In the genomic region with DNA sequence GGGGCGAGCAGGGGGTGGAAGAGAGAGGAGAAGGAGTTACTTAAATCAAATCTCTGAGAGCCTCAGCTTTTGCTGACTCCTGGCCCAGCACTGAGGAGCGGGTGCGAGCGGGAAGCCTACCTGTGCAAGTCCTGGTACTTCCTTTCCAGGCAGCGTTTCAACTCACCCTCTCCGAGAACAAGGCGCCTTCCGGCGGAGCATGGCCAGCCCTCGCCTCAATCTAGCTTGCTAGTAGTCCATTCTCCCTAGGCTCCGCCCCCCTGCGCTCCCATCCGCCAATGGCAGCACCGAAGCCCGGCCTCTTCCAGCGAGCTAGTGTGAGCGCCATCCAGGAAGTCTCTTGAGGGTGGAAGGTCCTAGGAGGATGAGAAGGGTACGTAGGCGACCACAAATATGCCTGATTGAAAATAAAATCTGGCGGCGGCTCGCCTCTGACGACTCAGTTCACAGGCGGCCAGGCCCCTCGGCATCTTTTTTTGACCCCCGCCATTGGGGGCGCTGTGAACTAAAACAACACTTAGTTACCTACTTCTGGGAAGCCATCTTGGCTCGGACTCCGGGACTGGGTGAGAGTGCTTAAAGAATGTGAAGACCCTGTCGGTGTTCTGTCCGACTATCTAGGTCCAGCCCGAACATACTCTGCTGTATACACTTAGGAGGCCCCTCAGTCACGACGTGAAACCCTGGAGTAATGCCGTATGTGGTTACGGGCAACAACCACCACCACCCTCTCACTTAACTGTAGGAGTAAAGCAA, we compare ENCODE assay signal across 8 cellular contexts. TPM values are rescaled to one million over a fixed set of nuclear protein-coding genes. Genes with fewer than 3 reads are reported as not detected.
A peak's percentile ranks its signal among the peaks of the same experiment; 100 is the strongest.
DNase-seq lines count a peak whose midpoint lies in the region; ATAC-seq and TF ChIP-seq lines count a peak whose summit lies in the region.

A gene with protein sequence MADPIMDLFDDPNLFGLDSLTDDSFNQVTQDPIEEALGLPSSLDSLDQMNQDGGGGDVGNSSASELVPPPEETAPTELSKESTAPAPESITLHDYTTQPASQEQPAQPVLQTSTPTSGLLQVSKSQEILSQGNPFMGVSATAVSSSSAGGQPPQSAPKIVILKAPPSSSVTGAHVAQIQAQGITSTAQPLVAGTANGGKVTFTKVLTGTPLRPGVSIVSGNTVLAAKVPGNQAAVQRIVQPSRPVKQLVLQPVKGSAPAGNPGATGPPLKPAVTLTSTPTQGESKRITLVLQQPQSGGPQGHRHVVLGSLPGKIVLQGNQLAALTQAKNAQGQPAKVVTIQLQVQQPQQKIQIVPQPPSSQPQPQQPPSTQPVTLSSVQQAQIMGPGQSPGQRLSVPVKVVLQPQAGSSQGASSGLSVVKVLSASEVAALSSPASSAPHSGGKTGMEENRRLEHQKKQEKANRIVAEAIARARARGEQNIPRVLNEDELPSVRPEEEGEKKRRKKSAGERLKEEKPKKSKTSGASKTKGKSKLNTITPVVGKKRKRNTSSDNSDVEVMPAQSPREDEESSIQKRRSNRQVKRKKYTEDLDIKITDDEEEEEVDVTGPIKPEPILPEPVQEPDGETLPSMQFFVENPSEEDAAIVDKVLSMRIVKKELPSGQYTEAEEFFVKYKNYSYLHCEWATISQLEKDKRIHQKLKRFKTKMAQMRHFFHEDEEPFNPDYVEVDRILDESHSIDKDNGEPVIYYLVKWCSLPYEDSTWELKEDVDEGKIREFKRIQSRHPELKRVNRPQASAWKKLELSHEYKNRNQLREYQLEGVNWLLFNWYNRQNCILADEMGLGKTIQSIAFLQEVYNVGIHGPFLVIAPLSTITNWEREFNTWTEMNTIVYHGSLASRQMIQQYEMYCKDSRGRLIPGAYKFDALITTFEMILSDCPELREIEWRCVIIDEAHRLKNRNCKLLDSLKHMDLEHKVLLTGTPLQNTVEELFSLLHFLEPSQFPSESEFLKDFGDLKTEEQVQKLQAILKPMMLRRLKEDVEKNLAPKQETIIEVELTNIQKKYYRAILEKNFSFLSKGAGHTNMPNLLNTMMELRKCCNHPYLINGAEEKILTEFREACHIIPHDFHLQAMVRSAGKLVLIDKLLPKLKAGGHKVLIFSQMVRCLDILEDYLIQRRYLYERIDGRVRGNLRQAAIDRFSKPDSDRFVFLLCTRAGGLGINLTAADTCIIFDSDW (N-terminal part only) (minus strand): TSS at position 212 of the 756 bp plus-strand sequence. CDS start 24,480 bp downstream, outside the sequence.

- H3K27me3 Mint-ChIP-seq in nephron (ENCODE audit: low read depth), result no peaks in the 10 kb centered on the region
- H3K27me3 Mint-ChIP-seq in stimulated activated naive CD8-positive, alpha-beta T cell treated with anti-CD3 and anti-CD28 coated beads, Interleukin-15, amount 100 ng/mL, for 72 hours, result no peaks in the 10 kb centered on the region

- peak; percentile 95 for TF ChIP-seq POLR2A in Raji (IDR thresholded peaks at IDR 0.05; ENCODE audit: insufficient read depth, low read depth, low read length)

- peaks cover 40% of the 10 kb centered on the region for H3K36me3 Mint-ChIP-seq in nephron (ENCODE audit: low read depth)

- peak within 1 kb of the TSS; percentile 94 for H3K4me3 ChIP-seq in fibroblast of pulmonary artery (replicated peaks; ENCODE audit: low read depth, low read length)

- H3K27ac Mint-ChIP-seq in nephron, result peak within 1 kb of the TSS; percentile 100
- peak within 1 kb of the TSS; percentile 98 to 99 for H3K27ac Mint-ChIP-seq in stimulated activated naive CD8-positive, alpha-beta T cell treated with anti-CD3 and anti-CD28 coated beads, Interleukin-15, amount 100 ng/mL, for 72 hours

- DNase-seq in ELF-1 (ENCODE audit: low read depth, low spot score) (peak; percentile 100), H4 (ENCODE audit: low spot score) (peak; percentile 99), LoVo (ENCODE audit: low spot score) (peak; percentile 100), fibroblast of pulmonary artery (ENCODE audit: low read depth) (peak; percentile 100)
- DNase-seq in activated effector memory CD4-positive, alpha-beta T cell treated with Interleukin-2 at 50 U/mL for 16 hours, result peak; percentile 99
- DNase-seq in stimulated activated naive CD8-positive, alpha-beta T cell treated with anti-CD3 and anti-CD28 coated beads, Interleukin-15, amount 100 ng/mL, for 72 hours, result peak; percentile 100

- peak within 1 kb of the TSS; percentile 97 to 98 (median 98) for H3K4me3 Mint-ChIP-seq in nephron
- H3K4me3 Mint-ChIP-seq in stimulated activated naive CD8-positive, alpha-beta T cell treated with anti-CD3 and anti-CD28 coated beads, Interleukin-15, amount 100 ng/mL, for 72 hours, result peak within 1 kb of the TSS; percentile 93 to 97

- TF ChIP-seq CTCF in fibroblast of pulmonary artery (IDR thresholded peaks at IDR 0.05; ENCODE audit: low read length, missing control alignments) (peak; percentile 50), nephron (IDR thresholded peaks at IDR 0.05; ENCODE audit: unreplicated experiment in 3 of 3) (peak; percentile 57 to 73 (median 60))

- H3K4me1 Mint-ChIP-seq in nephron, result peaks cover 24% of the 10 kb centered on the region
- H3K4me1 Mint-ChIP-seq in stimulated activated naive CD8-positive, alpha-beta T cell treated with anti-CD3 and anti-CD28 coated beads, Interleukin-15, amount 100 ng/mL, for 72 hours, result peaks cover 49% of the 10 kb centered on the region

- H3K9me3 Mint-ChIP-seq in nephron, result no peaks in the 10 kb centered on the region
- H3K9me3 Mint-ChIP-seq in stimulated activated naive CD8-positive, alpha-beta T cell treated with anti-CD3 and anti-CD28 coated beads, Interleukin-15, amount 100 ng/mL, for 72 hours, result no peaks in the 10 kb centered on the region

- ATAC-seq in stimulated activated naive CD8-positive, alpha-beta T cell treated with anti-CD3 and anti-CD28 coated beads, Interleukin-15, amount 100 ng/mL, for 72 hours, result peak; percentile 99

RNA-seq across cellular contexts. Expression of the gene that starts here (rescaled TPM):
- total RNA-seq in H4 (2014; rRNA removed; shearing (Covaris generic)), result 19.5 and 26.5 TPM in 2 replicates

Comparison
In these comparisons a context has a peak if more than half of its experiments do, and no peak if none do; other contexts are left out.
1. Peak in every context shown above with its lines: DNase-seq, ATAC-seq and H3K4me3 ChIP-seq.